In the genomic region with DNA sequence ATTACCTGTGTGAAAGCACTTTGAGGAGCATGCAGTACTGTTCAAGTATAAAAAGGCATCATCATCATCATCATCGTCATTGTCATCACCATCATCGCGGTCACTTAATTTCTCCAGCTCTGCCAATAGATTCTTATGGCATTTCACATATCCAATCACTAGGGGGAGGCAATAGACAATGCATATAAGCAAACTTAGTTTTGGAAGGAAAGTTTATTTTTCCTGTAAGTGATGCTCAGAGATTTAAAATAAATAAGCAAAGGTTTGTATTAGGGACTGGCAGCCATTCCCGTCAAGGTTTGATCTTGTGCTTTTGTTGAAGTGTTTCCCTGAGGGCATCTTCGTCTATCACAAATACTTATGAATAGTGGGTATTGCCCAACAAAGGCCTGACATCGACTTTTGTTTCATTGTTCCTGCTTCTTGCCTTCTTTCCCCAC, we compare ENCODE assay signal across 8 cellular contexts.
DNase-seq lines count a peak whose midpoint lies in the region; ATAC-seq and TF ChIP-seq lines count a peak whose summit lies in the region.

No MANE protein-coding gene starts in this region.

- POLR2A ChIA-PET in CD4-positive, alpha-beta memory T cell (lab: Charles Lee; ENCODE audit: partially characterized antibody): no interaction called here

- TF ChIP-seq CTCF in RWPE2 (IDR thresholded peaks at IDR 0.05; ENCODE audit: poor library complexity, severe bottlenecking): peak; percentile 93
- peak; percentile 72 for TF ChIP-seq CTCF in fibroblast of the aortic adventitia (IDR thresholded peaks at IDR 0.05; ENCODE audit: insufficient read depth, low read length)
- peak; percentile 71 for TF ChIP-seq CTCF in retinal pigment epithelial cell (conservative IDR thresholded peaks at IDR 0.05; ENCODE audit: low read depth, low read length)

- peak in 3 of 5 donors; percentile 22 to 31 (median 26) for DNase-seq in CD4-positive, alpha-beta memory T cell
- DNase-seq in HuH-7 (ENCODE audit: low spot score) (peak; percentile 10), RWPE2 (ENCODE audit: low spot score) (no peak), fibroblast of the aortic adventitia (ENCODE audit: low read depth) (peak; percentile 75), retinal pigment epithelial cell (ENCODE audit: low read depth) (no peak)
- DNase-seq in effector memory CD8-positive, alpha-beta T cell: no peak
- DNase-seq in activated CD4-positive, alpha-beta T cell treated with anti-CD3 and anti-CD28 coated beads for 48 hours: no peak

- no peaks in the 10 kb centered on the region for H3K27me3 ChIP-seq in CD4-positive, alpha-beta memory T cell (ENCODE audit: insufficient read depth, low read length)
- H3K27me3 ChIP-seq in RWPE2 (ENCODE audit: insufficient read depth, poor library complexity, severe bottlenecking): no peaks in the 10 kb centered on the region

- no peak overlapping the region for H3K4me3 ChIP-seq in CD4-positive, alpha-beta memory T cell (ENCODE audit: low read length in 2 of 2)
- H3K4me3 ChIP-seq in RWPE2 (ENCODE audit: severe bottlenecking) (no peak overlapping the region), fibroblast of the aortic adventitia (ENCODE audit: low read depth, low read length) (no peak overlapping the region), retinal pigment epithelial cell (ENCODE audit: low read length) (no peak overlapping the region)

- CTCF ChIA-PET in CD4-positive, alpha-beta memory T cell (lab: Charles Lee; ENCODE audit: partially characterized antibody): interaction anchor here (1.4 to 2.7 kb wide), 3 partner anchors 767 to 783 kb away, joined by 4 to 15 read pairs (median 5); no protein-coding TSS in a partner anchor

- H3K4me3 Mint-ChIP-seq in CD4-positive, alpha-beta memory T cell: no peak overlapping the region
- no peak overlapping the region for H3K4me3 Mint-ChIP-seq in effector memory CD8-positive, alpha-beta T cell

- no peaks in the 10 kb centered on the region for H3K27me3 Mint-ChIP-seq in CD4-positive, alpha-beta memory T cell
- H3K27me3 Mint-ChIP-seq in effector memory CD8-positive, alpha-beta T cell: no peaks in the 10 kb centered on the region

- no peaks in the 10 kb centered on the region for H3K4me1 Mint-ChIP-seq in CD4-positive, alpha-beta memory T cell
- H3K4me1 Mint-ChIP-seq in effector memory CD8-positive, alpha-beta T cell (ENCODE audit: low read depth in 2 of 2): no peaks in the 10 kb centered on the region

- peaks cover 0 to 8% of the 10 kb centered on the region in 2 donors for H3K36me3 Mint-ChIP-seq in CD4-positive, alpha-beta memory T cell
- H3K36me3 Mint-ChIP-seq in effector memory CD8-positive, alpha-beta T cell (ENCODE audit: insufficient read depth): no peaks in the 10 kb centered on the region

- no peaks in the 10 kb centered on the region for H3K9me3 ChIP-seq in CD4-positive, alpha-beta memory T cell (ENCODE audit: control insufficient read depth in 1 of 2, low read length in 2 of 2)
- no peaks in the 10 kb centered on the region for H3K9me3 ChIP-seq in RWPE2 (ENCODE audit: severe bottlenecking)

- no peak overlapping the region for H3K27ac ChIP-seq in CD4-positive, alpha-beta memory T cell (ENCODE audit: low read depth, low read length)
- no peak overlapping the region for H3K27ac ChIP-seq in RWPE2 (ENCODE audit: poor library complexity, severe bottlenecking)

- H3K9me3 Mint-ChIP-seq in CD4-positive, alpha-beta memory T cell: no peaks in the 10 kb centered on the region
- no peaks in the 10 kb centered on the region for H3K9me3 Mint-ChIP-seq in effector memory CD8-positive, alpha-beta T cell

- intact Hi-C loops in CD4-positive, alpha-beta memory T cell (cut with micrococcal nuclease): loop anchor here (1.0 to 10.0 kb wide), 3 partner anchors 633 to 767 kb away; no protein-coding TSS in a partner anchor

- no peak overlapping the region for H3K27ac Mint-ChIP-seq in CD4-positive, alpha-beta memory T cell
- no peak overlapping the region for H3K27ac Mint-ChIP-seq in effector memory CD8-positive, alpha-beta T cell

- no peaks in the 10 kb centered on the region for H3K4me1 ChIP-seq in CD4-positive, alpha-beta memory T cell (ENCODE audit: insufficient read depth, low read length)
- peaks cover 16% of the 10 kb centered on the region for H3K4me1 ChIP-seq in RWPE2 (ENCODE audit: insufficient read depth, poor library complexity, severe bottlenecking)

- ATAC-seq in RWPE2 (ENCODE audit: low read depth): no peak
- ATAC-seq in effector memory CD8-positive, alpha-beta T cell (replicated peaks): no peak
- no peak for ATAC-seq in GM18511 (IDR thresholded peaks at IDR 0.05; ENCODE audit: unreplicated experiment)

- no peaks in the 10 kb centered on the region for H3K36me3 ChIP-seq in CD4-positive, alpha-beta memory T cell (ENCODE audit: insufficient read depth, low read length)
- no peaks in the 10 kb centered on the region for H3K36me3 ChIP-seq in RWPE2 (ENCODE audit: low read depth)

Comparison
In these comparisons a context has a peak if more than half of its experiments do, and no peak if none do; other contexts are left out.
1. DNase-seq: peak in CD4-positive, alpha-beta memory T cell (3 of 5), HuH-7 (single experiment) and fibroblast of the aortic adventitia (single experiment); none in RWPE2 (single experiment), retinal pigment epithelial cell (single experiment), effector memory CD8-positive, alpha-beta T cell (0 of 3) and activated CD4-positive, alpha-beta T cell treated with anti-CD3 and anti-CD28 coated beads for 48 hours (single experiment).
2. Peak in every context shown above with its lines, with median percentiles within 50 percentile points of each other: CTCF ChIP-seq.